Comparison of ENCODE assay signal across 8 cellular contexts in genomic region chr7:82050134-82050533, GRCh38.
DNase-seq lines count a peak whose midpoint lies in the region; ATAC-seq and TF ChIP-seq lines count a peak whose summit lies in the region.

No MANE protein-coding gene starts in this region.

- TF ChIP-seq CTCF in fibroblast of mammary gland (conservative IDR thresholded peaks at IDR 0.05; ENCODE audit: control insufficient read depth, insufficient read depth, low read depth, low read length): no peak
- TF ChIP-seq CTCF in retinal pigment epithelial cell (conservative IDR thresholded peaks at IDR 0.05; ENCODE audit: low read depth, low read length): no peak

- H3K4me3 ChIP-seq in fibroblast of mammary gland (ENCODE audit: control insufficient read depth, low read depth, low read length): no peak overlapping the region
- no peak overlapping the region for H3K4me3 ChIP-seq in retinal pigment epithelial cell (ENCODE audit: low read length)

- intact Hi-C loops in posterior vena cava (cut with DNase I): no loop called here

- peak; percentile 59 for DNase-seq in NCI-H748 treated with DMSO at 0.1 percent for 48 hours (lab: John Stamatoyannopoulos, UW)
- peak; percentile 91 for DNase-seq in fibroblast of mammary gland (ENCODE audit: low read depth)
- peak; percentile 15 for DNase-seq in retinal pigment epithelial cell (ENCODE audit: low read depth)
- no peak for DNase-seq in NCI-H2029 treated with DMSO at 0.1 percent for 48 hours (lab: John Stamatoyannopoulos, UW)
- DNase-seq in NCI-H446 (lab: John Stamatoyannopoulos, UW): no peak
- no peak for DNase-seq in posterior vena cava (ENCODE audit: low spot score)

- ATAC-seq in GM18868 (IDR thresholded peaks at IDR 0.05; ENCODE audit: unreplicated experiment): peak; percentile 50
- ATAC-seq in HG03469 (IDR thresholded peaks at IDR 0.05; ENCODE audit: unreplicated experiment): no peak

Comparison
In these comparisons a context has a peak if more than half of its experiments do, and no peak if none do; other contexts are left out.
1. DNase-seq: peak in NCI-H748 treated with DMSO at 0.1 percent for 48 hours (single experiment), fibroblast of mammary gland (single experiment) and retinal pigment epithelial cell (single experiment); none in NCI-H2029 treated with DMSO at 0.1 percent for 48 hours (single experiment), NCI-H446 (0 of 2) and posterior vena cava (single experiment).